ENCODE assay signal across 8 cellular contexts in the genomic region with DNA sequence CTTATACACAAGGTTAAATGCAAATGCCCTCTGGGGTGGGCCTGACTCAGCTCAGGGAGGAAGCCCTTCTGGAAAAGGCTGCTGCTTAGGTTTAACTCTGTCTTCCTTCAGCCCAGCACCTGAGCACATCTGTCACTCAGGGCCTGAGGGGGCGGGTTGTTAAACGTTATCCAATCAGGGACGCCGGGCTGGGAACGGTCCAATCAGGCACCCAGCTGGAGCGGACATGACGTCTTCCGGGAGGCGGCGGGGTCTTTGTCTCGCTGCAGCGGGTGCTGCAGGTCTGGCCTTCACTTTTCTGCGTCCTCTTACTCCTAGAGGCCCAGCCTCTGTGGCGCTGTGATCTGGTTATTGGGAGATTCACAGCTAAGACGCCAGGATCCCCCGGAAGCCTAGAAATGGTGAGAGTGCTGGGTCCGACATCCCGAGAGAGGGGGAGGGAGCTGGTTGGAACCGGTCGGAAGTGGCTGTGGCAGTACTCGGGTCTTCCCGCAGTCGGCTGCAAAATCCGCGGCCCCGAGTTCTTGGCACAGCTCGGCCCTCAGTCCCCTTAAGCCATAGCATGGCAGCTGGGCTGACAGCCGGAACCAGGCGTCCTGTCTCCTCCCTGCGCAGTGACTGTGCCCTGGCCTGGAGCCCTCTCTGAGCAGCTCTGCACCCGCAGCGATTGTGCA. TPM values are rescaled to one million over a fixed set of nuclear protein-coding genes. Genes with fewer than 3 reads are reported as not detected.
DNase-seq lines count a peak whose midpoint lies in the region; ATAC-seq and TF ChIP-seq lines count a peak whose summit lies in the region.

A gene (plus strand): TSS at position 258 of the 674 bp plus-strand sequence. CDS start 141 bp downstream, at position 399.

- H3K9me3 ChIP-seq in hepatocyte (ENCODE audit: low read depth) (no peaks in the 10 kb centered on the region), vagina (no peaks in the 10 kb centered on the region)

- peaks cover 41% of the 10 kb centered on the region for H3K79me2 ChIP-seq in hepatocyte

- DNase-seq in NCI-H2029 (lab: John Stamatoyannopoulos, UW) (peak; percentile 96), T-helper 9 cell (peak; percentile 88), astrocyte of the hippocampus (ENCODE audit: low read depth, low spot score) (peak; percentile 98), hepatocyte (ENCODE audit: low spot score) (peak; percentile 97), vagina (ENCODE audit: extremely low spot score in 2 of 2) (peak in 1 of 2 donors; percentile 98)

- no peaks in the 10 kb centered on the region for H3K9me2 ChIP-seq in hepatocyte (replicated peaks; ENCODE audit: insufficient read depth)

- TF ChIP-seq CTCF in hepatocyte (IDR thresholded peaks at IDR 0.05; ENCODE audit: poor library complexity), result peak; percentile 7
- no peak for TF ChIP-seq CTCF in vagina (IDR thresholded peaks at IDR 0.05)

- H3K27ac ChIP-seq in hepatocyte (peak within 1 kb of the TSS; percentile 89), rectal smooth muscle tissue (ENCODE audit: low read depth, low read length) (peak within 1 kb of the TSS; percentile 59), vagina (peak within 1 kb of the TSS; percentile 77)

- H3K9ac ChIP-seq in rectal smooth muscle tissue (ENCODE audit: low read length), result peak within 1 kb of the TSS; percentile 51

- peak within 1 kb of the TSS; percentile 57 for H2AFZ ChIP-seq in hepatocyte

- peaks cover 4% of the 10 kb centered on the region for H3K4me1 ChIP-seq in hepatocyte (ENCODE audit: insufficient read depth)
- no peaks in the 10 kb centered on the region for H3K4me1 ChIP-seq in rectal smooth muscle tissue (ENCODE audit: control insufficient read depth, insufficient read depth, low read length)
- peaks cover 20% of the 10 kb centered on the region for H3K4me1 ChIP-seq in vagina

- H3K36me3 ChIP-seq in hepatocyte (replicated peaks; ENCODE audit: insufficient read depth, low read depth), result no peaks in the 10 kb centered on the region
- peaks cover 1% of the 10 kb centered on the region for H3K36me3 ChIP-seq in rectal smooth muscle tissue (ENCODE audit: control insufficient read depth, insufficient read depth, low read length)
- no peaks in the 10 kb centered on the region for H3K36me3 ChIP-seq in vagina

- intact Hi-C loops in vagina (cut with DNase I), result no loop called here

- 2% methylated on average over 32 of the region's 32 CpGs for WGBS in hepatocyte (ENCODE audit: low lambda C conversion rate, missing lambda C conversion rate)

- H3K27me3 ChIP-seq in hepatocyte (no peaks in the 10 kb centered on the region), rectal smooth muscle tissue (ENCODE audit: control insufficient read depth, insufficient read depth, low read length) (no peaks in the 10 kb centered on the region), vagina (no peaks in the 10 kb centered on the region)

- no peaks in the 10 kb centered on the region for H4K20me1 ChIP-seq in hepatocyte (ENCODE audit: insufficient read depth, poor library complexity, severe bottlenecking)

- H3K4me2 ChIP-seq in hepatocyte, result peak within 1 kb of the TSS; percentile 88

- peak within 1 kb of the TSS; percentile 28 for H3K4me3 ChIP-seq in hepatocyte
- H3K4me3 ChIP-seq in rectal smooth muscle tissue (ENCODE audit: low read length), result peak within 1 kb of the TSS; percentile 83
- peak within 1 kb of the TSS; percentile 52 to 83 for H3K4me3 ChIP-seq in vagina

- ATAC-seq in GM18508 (IDR thresholded peaks at IDR 0.05; ENCODE audit: insufficient read depth, unreplicated experiment) (peak; percentile 100), HG02981 (IDR thresholded peaks at IDR 0.05; ENCODE audit: unreplicated experiment) (peak; percentile 100)

- TF ChIP-seq POLR2A in vagina (IDR thresholded peaks at IDR 0.05), result peak in 1 of 2 donors; percentile 10

RNA-seq across cellular contexts. Expression of the gene that starts here (rescaled TPM):
- 9.6 and 10.4 TPM in 2 replicates for total RNA-seq in hepatocyte
- polyA plus RNA-seq in hepatocyte, result 3.8 and 5.3 TPM in 2 replicates
- total RNA-seq in vagina, result 26.5 TPM

Comparison
In these comparisons a context has a peak if more than half of its experiments do, and no peak if none do; other contexts are left out.
1. H3K4me3 ChIP-seq: peak in every context shown above with its lines; median percentile 83 in rectal smooth muscle tissue; 68 in vagina; 28 in hepatocyte.